ENCODE assay signal across 1 cellular context in the genomic region with DNA sequence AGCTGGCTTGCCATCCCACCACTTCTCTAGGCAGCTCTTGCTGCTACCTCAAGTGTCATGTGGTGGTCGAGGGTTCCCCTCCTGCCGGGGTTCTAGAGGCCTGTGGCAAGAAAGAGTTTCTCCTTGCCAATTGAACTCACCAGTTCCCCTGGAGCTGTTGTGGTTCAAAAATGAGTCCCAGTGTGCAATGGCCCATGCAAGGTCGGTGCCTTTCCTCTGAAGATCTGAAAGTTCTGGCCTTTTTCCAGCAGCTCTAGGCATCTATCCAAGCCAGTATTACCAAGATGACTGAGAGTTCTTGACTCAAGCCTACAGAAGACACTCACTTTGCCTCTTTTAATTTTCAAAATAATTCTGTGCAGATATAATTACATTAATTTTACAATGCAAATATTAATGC.
TF ChIP-seq lines count a peak whose summit lies in the region.

No MANE protein-coding gene starts in this region.

TF ChIP-seq in GM23338, 12 proteins besides CTCF, POLR2A, EP300 and RAD21 (continued from another document):
- TF ChIP-seq, protein P1, sequence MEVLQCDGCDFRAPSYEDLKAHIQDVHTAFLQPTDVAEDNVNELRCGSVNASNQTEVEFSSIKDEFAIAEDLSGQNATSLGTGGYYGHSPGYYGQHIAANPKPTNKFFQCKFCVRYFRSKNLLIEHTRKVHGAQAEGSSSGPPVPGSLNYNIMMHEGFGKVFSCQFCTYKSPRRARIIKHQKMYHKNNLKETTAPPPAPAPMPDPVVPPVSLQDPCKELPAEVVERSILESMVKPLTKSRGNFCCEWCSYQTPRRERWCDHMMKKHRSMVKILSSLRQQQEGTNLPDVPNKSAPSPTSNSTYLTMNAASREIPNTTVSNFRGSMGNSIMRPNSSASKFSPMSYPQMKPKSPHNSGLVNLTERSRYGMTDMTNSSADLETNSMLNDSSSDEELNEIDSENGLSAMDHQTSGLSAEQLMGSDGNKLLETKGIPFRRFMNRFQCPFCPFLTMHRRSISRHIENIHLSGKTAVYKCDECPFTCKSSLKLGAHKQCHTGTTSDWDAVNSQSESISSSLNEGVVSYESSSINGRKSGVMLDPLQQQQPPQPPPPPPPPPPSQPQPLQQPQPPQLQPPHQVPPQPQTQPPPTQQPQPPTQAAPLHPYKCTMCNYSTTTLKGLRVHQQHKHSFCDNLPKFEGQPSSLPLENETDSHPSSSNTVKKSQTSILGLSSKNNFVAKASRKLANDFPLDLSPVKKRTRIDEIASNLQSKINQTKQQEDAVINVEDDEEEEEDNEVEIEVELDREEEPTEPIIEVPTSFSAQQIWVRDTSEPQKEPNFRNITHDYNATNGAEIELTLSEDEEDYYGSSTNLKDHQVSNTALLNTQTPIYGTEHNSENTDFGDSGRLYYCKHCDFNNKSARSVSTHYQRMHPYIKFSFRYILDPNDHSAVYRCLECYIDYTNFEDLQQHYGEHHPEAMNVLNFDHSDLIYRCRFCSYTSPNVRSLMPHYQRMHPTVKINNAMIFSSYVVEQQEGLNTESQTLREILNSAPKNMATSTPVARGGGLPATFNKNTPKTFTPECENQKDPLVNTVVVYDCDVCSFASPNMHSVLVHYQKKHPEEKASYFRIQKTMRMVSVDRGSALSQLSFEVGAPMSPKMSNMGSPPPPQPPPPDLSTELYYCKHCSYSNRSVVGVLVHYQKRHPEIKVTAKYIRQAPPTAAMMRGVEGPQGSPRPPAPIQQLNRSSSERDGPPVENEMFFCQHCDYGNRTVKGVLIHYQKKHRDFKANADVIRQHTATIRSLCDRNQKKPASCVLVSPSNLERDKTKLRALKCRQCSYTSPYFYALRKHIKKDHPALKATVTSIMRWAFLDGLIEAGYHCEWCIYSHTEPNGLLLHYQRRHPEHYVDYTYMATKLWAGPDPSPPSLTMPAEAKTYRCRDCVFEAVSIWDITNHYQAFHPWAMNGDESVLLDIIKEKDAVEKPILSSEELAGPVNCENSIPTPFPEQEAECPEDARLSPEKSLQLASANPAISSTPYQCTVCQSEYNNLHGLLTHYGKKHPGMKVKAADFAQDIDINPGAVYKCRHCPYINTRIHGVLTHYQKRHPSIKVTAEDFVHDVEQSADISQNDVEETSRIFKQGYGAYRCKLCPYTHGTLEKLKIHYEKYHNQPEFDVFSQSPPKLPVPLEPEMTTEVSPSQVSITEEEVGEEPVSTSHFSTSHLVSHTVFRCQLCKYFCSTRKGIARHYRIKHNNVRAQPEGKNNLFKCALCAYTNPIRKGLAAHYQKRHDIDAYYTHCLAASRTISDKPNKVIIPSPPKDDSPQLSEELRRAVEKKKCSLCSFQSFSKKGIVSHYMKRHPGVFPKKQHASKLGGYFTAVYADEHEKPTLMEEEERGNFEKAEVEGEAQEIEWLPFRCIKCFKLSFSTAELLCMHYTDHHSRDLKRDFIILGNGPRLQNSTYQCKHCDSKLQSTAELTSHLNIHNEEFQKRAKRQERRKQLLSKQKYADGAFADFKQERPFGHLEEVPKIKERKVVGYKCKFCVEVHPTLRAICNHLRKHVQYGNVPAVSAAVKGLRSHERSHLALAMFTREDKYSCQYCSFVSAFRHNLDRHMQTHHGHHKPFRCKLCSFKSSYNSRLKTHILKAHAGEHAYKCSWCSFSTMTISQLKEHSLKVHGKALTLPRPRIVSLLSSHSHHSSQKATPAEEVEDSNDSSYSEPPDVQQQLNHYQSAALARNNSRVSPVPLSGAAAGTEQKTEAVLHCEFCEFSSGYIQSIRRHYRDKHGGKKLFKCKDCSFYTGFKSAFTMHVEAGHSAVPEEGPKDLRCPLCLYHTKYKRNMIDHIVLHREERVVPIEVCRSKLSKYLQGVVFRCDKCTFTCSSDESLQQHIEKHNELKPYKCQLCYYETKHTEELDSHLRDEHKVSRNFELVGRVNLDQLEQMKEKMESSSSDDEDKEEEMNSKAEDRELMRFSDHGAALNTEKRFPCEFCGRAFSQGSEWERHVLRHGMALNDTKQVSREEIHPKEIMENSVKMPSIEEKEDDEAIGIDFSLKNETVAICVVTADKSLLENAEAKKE (CRISPR knock-in tag; IDR thresholded peaks at IDR 0.05), result no peak
